Comparison of ENCODE assay signal across 1 cellular context in genomic region chr9:2727966-2728613, GRCh38.
TF ChIP-seq lines count a peak whose summit lies in the region.

No MANE protein-coding gene starts in this region.

TF ChIP-seq in GM12878, 131 proteins besides CTCF, POLR2A, EP300 and RAD21 (continued from another document and continues in another):
- TF ChIP-seq ATF7 (IDR thresholded peaks at IDR 0.05; ENCODE audit: low read depth) (peak; percentile 94), KDM1A (IDR thresholded peaks at IDR 0.05; ENCODE audit: borderline replicate concordance) (no peak), SPI1 (IDR thresholded peaks at IDR 0.05; ENCODE audit: borderline replicate concordance, insufficient read depth, low read depth, low read length) (peak; percentile 84), PRDM15 (CRISPR knock-in tag; IDR thresholded peaks at IDR 0.05) (no peak), SKIL (IDR thresholded peaks at IDR 0.05; ENCODE audit: low read depth, poor library complexity, severe bottlenecking) (peak; percentile 59), SMC3 (IDR thresholded peaks at IDR 0.05; ENCODE audit: borderline replicate concordance, low read length) (peak; percentile 93), TCF12 (IDR thresholded peaks at IDR 0.05; ENCODE audit: low read depth, low read length) (0 out of 2 replicates have a peak, but pooled peaks have one; percentile 31), PAX5 (IDR thresholded peaks at IDR 0.05; ENCODE audit: borderline replicate concordance, low read depth, low read length) (peak; percentile 47; the same call in 1 of the 2 replicates), GABPA (IDR thresholded peaks at IDR 0.05; ENCODE audit: low read depth) (no peak), IKZF2 (IDR thresholded peaks at IDR 0.05) (peak; percentile 22 to 59; a peak in 3 of 4 replicates), RELA (IDR thresholded peaks at IDR 0.05; ENCODE audit: borderline replicate concordance, partially characterized antibody) (peak; percentile 9), ATF2 (IDR thresholded peaks at IDR 0.05; ENCODE audit: low read length) (peak; percentile 54; the same call in 1 of the 2 replicates), ATF3 (IDR thresholded peaks at IDR 0.05; ENCODE audit: borderline replicate concordance, extremely low read depth, low read depth, low read length) (no peak), YY1 (IDR thresholded peaks at IDR 0.05; ENCODE audit: low read depth, low read length) (0 out of 2 replicates have a peak, but pooled peaks have one; percentile 18), RUNX3 (IDR thresholded peaks at IDR 0.05; ENCODE audit: low read length) (peak; percentile 40; the same call in 1 of the 2 replicates), RAD51 (IDR thresholded peaks at IDR 0.05) (no peak), RCOR1 (conservative IDR thresholded peaks at IDR 0.05; ENCODE audit: low read depth, low read length) (no peak), MEF2B (IDR thresholded peaks at IDR 0.05; ENCODE audit: partially characterized antibody, poor library complexity, severe bottlenecking) (peak; percentile 90), ZNF687 (IDR thresholded peaks at IDR 0.05) (no peak), SIN3A (IDR thresholded peaks at IDR 0.05; ENCODE audit: low read depth, low read length) (no peak), IKZF1 (conservative IDR thresholded peaks at IDR 0.05) (peak; percentile 36; the same call in 1 of the 2 replicates), NBN (IDR thresholded peaks at IDR 0.05) (peak; percentile 62), HDAC6 (IDR thresholded peaks at IDR 0.05; ENCODE audit: unreplicated experiment) (no peak), CUX1 (IDR thresholded peaks at IDR 0.05; ENCODE audit: insufficient replicate concordance, low read depth, low read length) (peak; percentile 52), MAX (IDR thresholded peaks at IDR 0.05; ENCODE audit: low read depth, low read length) (no peak), RELB (IDR thresholded peaks at IDR 0.05; ENCODE audit: low read depth) (no peak), HCFC1 (IDR thresholded peaks at IDR 0.05; ENCODE audit: low read length) (no peak), ASH2L (IDR thresholded peaks at IDR 0.05; ENCODE audit: borderline replicate concordance, low read depth) (no peak), ESRRA (IDR thresholded peaks at IDR 0.05; ENCODE audit: low read length) (no peak), MTA2 (IDR thresholded peaks at IDR 0.05; ENCODE audit: low read depth) (peak; percentile 96), JUND (IDR thresholded peaks at IDR 0.05; ENCODE audit: low read depth, low read length) (no peak; the same call in 1 of the 2 replicates), ZNF592 (IDR thresholded peaks at IDR 0.05) (no peak), CREM (IDR thresholded peaks at IDR 0.05; ENCODE audit: low read depth) (peak; percentile 20; the same call in 1 of the 2 replicates)
